In the genomic region with DNA sequence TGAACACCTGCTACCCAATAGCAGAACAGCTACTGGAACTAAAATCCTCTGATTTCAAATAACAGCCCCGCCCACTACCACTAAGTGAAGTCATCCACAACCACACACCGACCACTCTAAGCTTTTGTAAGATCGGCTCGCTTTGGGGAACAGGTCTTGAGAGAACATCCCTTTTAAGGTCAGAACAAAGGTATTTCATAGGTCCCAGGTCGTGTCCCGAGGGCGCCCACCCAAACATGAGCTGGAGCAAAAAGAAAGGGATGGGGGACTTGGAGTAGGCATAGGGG, we compare ENCODE assay signal across 8 cellular contexts. TPM values are rescaled to one million over a fixed set of nuclear protein-coding genes. Genes with fewer than 3 reads are reported as not detected.
DNase-seq lines count a peak whose midpoint lies in the region; ATAC-seq and TF ChIP-seq lines count a peak whose summit lies in the region.

No MANE protein-coding gene starts in this region.

- peak overlapping the region; percentile 68 to 97 (median 80) for H3K4me3 ChIP-seq in heart right ventricle
- peak overlapping the region; percentile 91 for H3K4me3 ChIP-seq in retinal pigment epithelial cell (ENCODE audit: low read length)

- peak; percentile 18 to 31 for DNase-seq in stimulated activated CD4-positive, alpha-beta T cell treated with anti-CD3 and anti-CD28 coated beads, Interleukin-12 subunit alpha, Interleukin-12 subunit beta, amount 100 ng/mL, for 24 hours (ENCODE audit: low read depth in 2 of 2)
- no peak for DNase-seq in stimulated activated CD4-positive, alpha-beta T cell treated with anti-CD3 and anti-CD28 coated beads, Interleukin-12 subunit alpha, Interleukin-12 subunit beta, amount 100 ng/mL, for 4 hours
- DNase-seq in RKO (ENCODE audit: low spot score), result peak; percentile 72
- DNase-seq in heart right ventricle, result peak in 1 of 2 donors; percentile 56
- DNase-seq in retinal pigment epithelial cell (ENCODE audit: low read depth), result no peak
- DNase-seq in NCI-H526 treated with DMSO at 0.1 percent for 48 hours (lab: John Stamatoyannopoulos, UW), result no peak

- no peaks in the 10 kb centered on the region for H3K27me3 Mint-ChIP-seq in activated naive CD8-positive, alpha-beta T cell

- H3K27ac ChIP-seq in heart right ventricle, result peak overlapping the region; percentile 79 to 100 (median 94)

- peaks cover 0 to 41% (median 5%) of the 10 kb centered on the region in 9 donors for H3K4me1 ChIP-seq in heart right ventricle

- WGBS in heart right ventricle, 2 donors, result 27 to 30% methylated on average over 7 of the region's 7 CpGs

- peaks cover 10% of the 10 kb centered on the region for H3K4me1 Mint-ChIP-seq in activated naive CD8-positive, alpha-beta T cell (ENCODE audit: low read depth)

- peak; percentile 11 for ATAC-seq in HG03064 (IDR thresholded peaks at IDR 0.05; ENCODE audit: low read depth, unreplicated experiment)
- ATAC-seq in heart right ventricle, result peak in 7 of 8 donors; percentile 26 to 59 (median 46)

- no peaks in the 10 kb centered on the region for H3K36me3 ChIP-seq in heart right ventricle

- no peaks in the 10 kb centered on the region for H3K9me3 ChIP-seq in heart right ventricle

- TF ChIP-seq CTCF in heart right ventricle (IDR thresholded peaks at IDR 0.05) (no peak), retinal pigment epithelial cell (conservative IDR thresholded peaks at IDR 0.05; ENCODE audit: low read depth, low read length) (no peak)

- peak overlapping the region; percentile 91 for H3K4me3 Mint-ChIP-seq in activated naive CD8-positive, alpha-beta T cell

- H3K9me3 Mint-ChIP-seq in activated naive CD8-positive, alpha-beta T cell (ENCODE audit: low read depth), result no peaks in the 10 kb centered on the region

- no peaks in the 10 kb centered on the region for H3K27me3 ChIP-seq in heart right ventricle

- intact Hi-C loops in heart right ventricle (cut with DNase I), result loop anchor here in 8 of 10 donors (2.0 to 10.0 kb wide), 5 partner anchors 68 to 490 kb away; no protein-coding TSS in a partner anchor

- peak overlapping the region; percentile 98 for H3K27ac Mint-ChIP-seq in activated naive CD8-positive, alpha-beta T cell

- H3K36me3 Mint-ChIP-seq in activated naive CD8-positive, alpha-beta T cell, result peaks cover 3% of the 10 kb centered on the region

RNA-seq across cellular contexts. Expression of a gene that starts 0.3 kb away (rescaled TPM):
- total RNA-seq in heart right ventricle, result not detected
- not detected for polyA plus RNA-seq in heart right ventricle

RNA-seq across cellular contexts. Expression of a gene that starts 0.4 kb away (rescaled TPM):
- 1 to 10 TPM in 2 of 10 donors, under 1 TPM in 8; 0.12 to 2.3 (median 0.47) TPM for total RNA-seq in heart right ventricle
- under 1 TPM; 0.04 to 0.07 TPM for polyA plus RNA-seq in heart right ventricle

Comparison
In these comparisons a context has a peak if more than half of its experiments do, and no peak if none do; other contexts are left out.
1. DNase-seq: peak in stimulated activated CD4-positive, alpha-beta T cell treated with anti-CD3 and anti-CD28 coated beads, Interleukin-12 subunit alpha, Interleukin-12 subunit beta, amount 100 ng/mL, for 24 hours (2 of 2) and RKO (single experiment); none in stimulated activated CD4-positive, alpha-beta T cell treated with anti-CD3 and anti-CD28 coated beads, Interleukin-12 subunit alpha, Interleukin-12 subunit beta, amount 100 ng/mL, for 4 hours (single experiment), retinal pigment epithelial cell (single experiment) and NCI-H526 treated with DMSO at 0.1 percent for 48 hours (single experiment).